40 cellular contexts compared by ENCODE assay signal in genomic region chr9:398085-398484, GRCh38.
"Had no signal": no experiment of that assay in that cellular context is flagged by ENCODE, and none has a peak within 500 bp of the region (broad histone marks: within the 10 kb centered on the region; RNA-seq: fewer than 3 reads in every experiment).

No MANE protein-coding gene starts in this region.

- H3K4me1 ChIP-seq: adrenal gland, ascending aorta, breast epithelium had no signal

- H3K9me3 ChIP-seq: adrenal gland, ascending aorta, body of pancreas, breast epithelium had no signal

- H3K4me1 Mint-ChIP-seq: activated naive CD4-positive, alpha-beta T cell treated with anti-CD3 and anti-CD28 coated beads, Interleukin-2, amount 10 ng/mL, durations not matched to agents 7 days and 5 days; activated naive CD8-positive, alpha-beta T cell treated with anti-CD3 and anti-CD28 coated beads, Interleukin-2, amount 50 U/mL, for 24 hours; activated T-helper 17 cell treated with anti-CD3 and anti-CD28 coated beads, Interleukin-2, amount 50 U/mL, for 72 hours had no signal

- FAIRE-seq: astrocyte, bronchial epithelial cell had no signal

- H3K27me3 ChIP-seq: adrenal gland, ascending aorta, body of pancreas, brain microvascular endothelial cell, breast epithelium, cardiac muscle cell had no signal

- H3K4me3 Mint-ChIP-seq: activated naive CD4-positive, alpha-beta T cell treated with anti-CD3 and anti-CD28 coated beads for 36 hours; activated naive CD4-positive, alpha-beta T cell treated with anti-CD3 and anti-CD28 coated beads, Interleukin-2, amount 10 ng/mL, durations not matched to agents 7 days and 5 days; activated naive CD4-positive, alpha-beta T cell treated with anti-CD3 and anti-CD28 coated beads, Interleukin-2, amount 50 U/mL, for 24 hours; activated naive CD8-positive, alpha-beta T cell; activated naive CD8-positive, alpha-beta T cell treated with anti-CD3 and anti-CD28 coated beads for 36 hours; activated naive CD8-positive, alpha-beta T cell treated with anti-CD3 and anti-CD28 coated beads, Interleukin-2, amount 10 ng/mL, durations not matched to agents 7 days and 5 days; activated naive CD8-positive, alpha-beta T cell treated with anti-CD3 and anti-CD28 coated beads, Interleukin-2, amount 50 U/mL, for 24 hours; activated T-cell treated with anti-CD3 and anti-CD28 coated beads, Interleukin-2, amount 50 U/mL, for 24 hours; activated T-cell treated with anti-CD3 and anti-CD28 coated beads, Interleukin-2, amount 50 U/mL, for 4 hours; activated T-cell treated with anti-CD3 and anti-CD28 coated beads, Interleukin-2, amount 50 U/mL, for 72 hours; activated T-helper 1 cell treated with anti-CD3 and anti-CD28 coated beads, Interleukin-12 subunit alpha, Interleukin-12 subunit beta, Interleukin-2, Interleukin-4 antibody, amounts not matched to agents 30 ng/mL and 10 ng/mL and 1 ng/mL, durations not matched to agents 14 hours and 24 hours and 36 hours; activated T-helper 17 cell treated with anti-CD3 and anti-CD28 coated beads, Interleukin-2, amount 50 U/mL, for 72 hours; brain; central memory CD8-positive, alpha-beta T cell had no signal

- H3K9me3 Mint-ChIP-seq: activated naive CD4-positive, alpha-beta T cell treated with anti-CD3 and anti-CD28 coated beads for 36 hours; activated naive CD4-positive, alpha-beta T cell treated with anti-CD3 and anti-CD28 coated beads, Interleukin-2, amount 10 ng/mL, durations not matched to agents 7 days and 5 days; activated naive CD4-positive, alpha-beta T cell treated with anti-CD3 and anti-CD28 coated beads, Interleukin-2, amount 50 U/mL, for 24 hours; activated naive CD8-positive, alpha-beta T cell treated with anti-CD3 and anti-CD28 coated beads for 36 hours; activated naive CD8-positive, alpha-beta T cell treated with anti-CD3 and anti-CD28 coated beads, Interleukin-2, amount 50 U/mL, for 24 hours; activated T-cell treated with anti-CD3 and anti-CD28 coated beads, Interleukin-2, amount 50 U/mL, for 24 hours; activated T-cell treated with anti-CD3 and anti-CD28 coated beads, Interleukin-2, amount 50 U/mL, for 4 hours; activated T-cell treated with anti-CD3 and anti-CD28 coated beads, Interleukin-2, amount 50 U/mL, for 72 hours; activated T-helper 1 cell treated with anti-CD3 and anti-CD28 coated beads, Interleukin-12 subunit alpha, Interleukin-12 subunit beta, Interleukin-2, Interleukin-4 antibody, amounts not matched to agents 30 ng/mL and 10 ng/mL and 1 ng/mL, durations not matched to agents 14 hours and 24 hours and 36 hours; activated T-helper 17 cell treated with anti-CD3 and anti-CD28 coated beads, Interleukin-2, amount 50 U/mL, for 72 hours; activated T-helper 2 cell treated with anti-CD3 and anti-CD28 coated beads, Interferon-gamma antibody, Interleukin-2, Interleukin-4, amounts not matched to agents 10 μg/mL and 5 μg/mL and 100 μg/mL, durations not matched to agents 14 hours and 24 hours and 36 hours; central memory CD8-positive, alpha-beta T cell had no signal

- H3K27me3 Mint-ChIP-seq: activated naive CD4-positive, alpha-beta T cell treated with anti-CD3 and anti-CD28 coated beads, Interleukin-2, amount 10 ng/mL, durations not matched to agents 7 days and 5 days; activated naive CD4-positive, alpha-beta T cell treated with anti-CD3 and anti-CD28 coated beads, Interleukin-2, amount 50 U/mL, for 24 hours; activated naive CD8-positive, alpha-beta T cell; activated naive CD8-positive, alpha-beta T cell treated with anti-CD3 and anti-CD28 coated beads for 36 hours; activated naive CD8-positive, alpha-beta T cell treated with anti-CD3 and anti-CD28 coated beads, Interleukin-2, amount 10 ng/mL, durations not matched to agents 7 days and 5 days; activated naive CD8-positive, alpha-beta T cell treated with anti-CD3 and anti-CD28 coated beads, Interleukin-2, amount 50 U/mL, for 24 hours; activated T-cell treated with anti-CD3 and anti-CD28 coated beads, Interleukin-2, amount 50 U/mL, for 24 hours; activated T-helper 17 cell treated with anti-CD3 and anti-CD28 coated beads, Interleukin-2, amount 50 U/mL, for 72 hours; brain; central memory CD8-positive, alpha-beta T cell had no signal

- ATAC-seq: activated naive CD4-positive, alpha-beta T cell treated with anti-CD3 and anti-CD28 coated beads, Interleukin-2, amount 50 U/mL, for 72 hours; activated naive CD8-positive, alpha-beta T cell treated with anti-CD3 and anti-CD28 coated beads, Interleukin-2, amount 50 U/mL, for 24 hours; activated T-cell treated with anti-CD3 and anti-CD28 coated beads, Interleukin-2, amount 50 U/mL, for 4 hours; activated T-cell treated with anti-CD3 and anti-CD28 coated beads, Interleukin-2, amount 50 U/mL, for 72 hours; activated T-helper 17 cell treated with anti-CD3 and anti-CD28 coated beads, Interleukin-2, amount 50 U/mL, for 72 hours; body of pancreas had no signal

- H3K27ac ChIP-seq: adrenal gland, ascending aorta, body of pancreas, brain microvascular endothelial cell, breast epithelium, cardiac muscle cell had no signal

- H3K36me3 ChIP-seq: ascending aorta, brain microvascular endothelial cell, breast epithelium, cardiac muscle cell had no signal

- DNase-seq: activated effector memory CD4-positive, alpha-beta T cell treated with anti-CD3 and anti-CD28 coated beads, Interleukin-2, amount 50 U/mL, for 16 hours; activated effector memory CD4-positive, alpha-beta T cell treated with Interleukin-2 at 50 U/mL for 16 hours; activated gamma-delta T cell; activated gamma-delta T cell treated with Interleukin-2 at 50 U/mL for 16 hours; activated naive CD4-positive, alpha-beta T cell; activated naive CD4-positive, alpha-beta T cell treated with anti-CD3 and anti-CD28 coated beads for 36 hours; activated naive CD4-positive, alpha-beta T cell treated with anti-CD3 and anti-CD28 coated beads, Interleukin-2, amount 10 ng/mL, durations not matched to agents 7 days and 5 days; activated naive CD4-positive, alpha-beta T cell treated with anti-CD3 and anti-CD28 coated beads, Interleukin-2, amount 50 U/mL, for 16 hours; activated naive CD4-positive, alpha-beta T cell treated with Interleukin-2 at 50 U/mL for 16 hours; activated naive CD8-positive, alpha-beta T cell treated with anti-CD3 and anti-CD28 coated beads for 36 hours; activated naive CD8-positive, alpha-beta T cell treated with anti-CD3 and anti-CD28 coated beads, Interleukin-2, amount 10 ng/mL, durations not matched to agents 7 days and 5 days; activated naive CD8-positive, alpha-beta T cell treated with anti-CD3 and anti-CD28 coated beads, Interleukin-2, amount 50 U/mL, for 24 hours; activated T-cell treated with anti-CD3 and anti-CD28 coated beads, Interleukin-2, amount 50 U/mL, for 1 hour; activated T-cell treated with anti-CD3 and anti-CD28 coated beads, Interleukin-2, amount 50 U/mL, for 24 hours; activated T-cell treated with anti-CD3 and anti-CD28 coated beads, Interleukin-2, amount 50 U/mL, for 4 hours; activated T-cell treated with anti-CD3 and anti-CD28 coated beads, Interleukin-2, amount 50 U/mL, for 48 hours; activated T-cell treated with anti-CD3 and anti-CD28 coated beads, Interleukin-2, amount 50 U/mL, for 72 hours; adrenal gland; amniotic stem cell; amygdala; anterior cingulate cortex; aorta; body of pancreas; brain microvascular endothelial cell; caudate nucleus; central memory CD4-positive, alpha-beta T cell; cerebellar nuclear complex had no signal

- H3K4me3 ChIP-seq: adrenal gland, ascending aorta, body of pancreas, breast epithelium, cardiac muscle cell had no signal

- H3K27ac Mint-ChIP-seq: activated naive CD4-positive, alpha-beta T cell treated with anti-CD3 and anti-CD28 coated beads for 36 hours; activated naive CD4-positive, alpha-beta T cell treated with anti-CD3 and anti-CD28 coated beads, Interleukin-2, amount 10 ng/mL, durations not matched to agents 7 days and 5 days; activated naive CD4-positive, alpha-beta T cell treated with anti-CD3 and anti-CD28 coated beads, Interleukin-2, amount 50 U/mL, for 24 hours; activated naive CD8-positive, alpha-beta T cell; activated naive CD8-positive, alpha-beta T cell treated with anti-CD3 and anti-CD28 coated beads for 36 hours; activated naive CD8-positive, alpha-beta T cell treated with anti-CD3 and anti-CD28 coated beads, Interleukin-2, amount 10 ng/mL, durations not matched to agents 7 days and 5 days; activated naive CD8-positive, alpha-beta T cell treated with anti-CD3 and anti-CD28 coated beads, Interleukin-2, amount 50 U/mL, for 24 hours; activated T-cell treated with anti-CD3 and anti-CD28 coated beads, Interleukin-2, amount 50 U/mL, for 24 hours; activated T-cell treated with anti-CD3 and anti-CD28 coated beads, Interleukin-2, amount 50 U/mL, for 72 hours; activated T-helper 1 cell treated with anti-CD3 and anti-CD28 coated beads, Interleukin-12 subunit alpha, Interleukin-12 subunit beta, Interleukin-2, Interleukin-4 antibody, amounts not matched to agents 30 ng/mL and 10 ng/mL and 1 ng/mL, durations not matched to agents 14 hours and 24 hours and 36 hours; activated T-helper 17 cell treated with anti-CD3 and anti-CD28 coated beads, Interleukin-2, amount 50 U/mL, for 72 hours; activated T-helper 2 cell treated with anti-CD3 and anti-CD28 coated beads, Interferon-gamma antibody, Interleukin-2, Interleukin-4, amounts not matched to agents 10 μg/mL and 5 μg/mL and 100 μg/mL, durations not matched to agents 14 hours and 24 hours and 36 hours; brain had no signal

- H3K36me3 Mint-ChIP-seq: brain had no signal
